37 cellular contexts compared by ENCODE assay signal in the genomic region with DNA sequence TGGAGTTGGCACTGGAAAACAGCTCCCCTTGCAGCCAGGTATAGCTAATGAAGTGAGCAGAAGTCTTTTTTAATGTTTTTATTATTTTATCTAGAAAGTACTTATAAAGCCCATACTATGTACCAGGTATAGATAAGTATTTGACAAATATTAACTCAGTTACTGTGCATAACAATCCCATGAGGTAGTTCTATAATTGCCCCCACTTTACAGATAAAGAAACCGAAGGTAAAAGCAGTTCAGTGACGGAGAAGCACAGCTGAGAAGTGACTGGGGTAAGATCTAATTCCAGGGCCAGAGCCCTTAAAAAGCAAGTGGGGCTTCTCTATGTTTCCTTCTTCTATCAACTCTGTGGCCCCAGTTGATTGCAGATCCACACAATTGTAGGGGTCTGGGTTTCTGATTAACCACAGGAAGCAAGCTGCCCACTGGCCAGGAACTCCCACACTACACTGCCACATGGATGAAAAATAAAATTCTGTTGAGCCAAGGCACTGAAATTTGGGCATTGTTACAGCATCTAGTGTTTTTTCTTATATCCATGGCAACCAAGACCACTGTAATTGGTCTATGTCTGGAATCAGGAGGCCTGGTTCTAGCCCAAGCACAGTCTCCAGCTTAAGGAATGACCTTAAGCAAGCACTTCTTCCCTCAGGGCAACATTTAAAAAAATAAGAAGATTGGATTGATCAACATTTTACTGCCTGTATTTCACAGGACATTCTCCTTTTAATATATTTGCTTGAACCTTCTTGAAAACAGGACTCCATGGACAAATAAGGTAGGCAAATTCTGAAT. TPM values are rescaled to one million over a fixed set of nuclear protein-coding genes. Genes with fewer than 3 reads are reported as not detected.
"Had no signal": no experiment of that assay in that cellular context is flagged by ENCODE, and none has a peak within 500 bp of the region (broad histone marks: within the 10 kb centered on the region; RNA-seq: fewer than 3 reads in every experiment).

No MANE protein-coding gene starts in this region.

- H3K27me3 Mint-ChIP-seq: stimulated activated memory B cell treated with anti-CD40 and anti-IgM and Interleukin-4, amounts not matched to agents 10 μg/mL and 1 μg/mL and 100 μg/mL, for 72 hours had no signal

- ATAC-seq: heart left ventricle; left lobe of liver; natural killer cell; psoas muscle; stimulated activated memory B cell treated with anti-CD40 and anti-IgM and Interleukin-4, amounts not matched to agents 10 μg/mL and 1 μg/mL and 100 μg/mL, for 72 hours; stimulated activated naive CD8-positive, alpha-beta T cell treated with anti-CD3 and anti-CD28 coated beads, Interleukin-15, amount 100 ng/mL, for 72 hours had no signal

- H3K36me3 Mint-ChIP-seq: immature natural killer cell; neural progenitor cell; stimulated activated memory B cell treated with anti-CD40 and anti-IgM and Interleukin-4, amounts not matched to agents 10 μg/mL and 1 μg/mL and 100 μg/mL, for 72 hours had no signal

- H3K36me3 ChIP-seq: esophagus squamous epithelium, heart left ventricle, lower lobe of right lung, sigmoid colon, upper lobe of left lung had no signal

- H3K79me2 ChIP-seq: parathyroid adenoma had no signal

- H3K4me3 Mint-ChIP-seq: activated naive CD4-positive, alpha-beta T cell treated with anti-CD3 and anti-CD28 coated beads for 36 hours; activated naive CD8-positive, alpha-beta T cell treated with anti-CD3 and anti-CD28 coated beads for 36 hours; activated T-helper 1 cell treated with anti-CD3 and anti-CD28 coated beads, Interleukin-12 subunit alpha, Interleukin-12 subunit beta, Interleukin-2, Interleukin-4 antibody, amounts not matched to agents 30 ng/mL and 10 ng/mL and 1 ng/mL, durations not matched to agents 14 hours and 24 hours and 36 hours; central memory CD8-positive, alpha-beta T cell; immature natural killer cell; natural killer cell; neural progenitor cell; stimulated activated memory B cell treated with anti-CD40 and anti-IgM and Interleukin-4, amounts not matched to agents 10 μg/mL and 1 μg/mL and 100 μg/mL, for 72 hours; stimulated activated naive CD8-positive, alpha-beta T cell treated with anti-CD3 and anti-CD28 coated beads, Interleukin-15, amount 100 ng/mL, for 72 hours had no signal

- H3K27me3 ChIP-seq: esophagus squamous epithelium, heart left ventricle, neural progenitor cell, sigmoid colon, upper lobe of left lung had no signal

- H3K4me1 ChIP-seq: esophagus squamous epithelium, heart left ventricle, lower lobe of right lung, neural progenitor cell, parathyroid adenoma, psoas muscle, sigmoid colon, upper lobe of left lung had no signal

- H3K4me2 ChIP-seq: neural progenitor cell, smooth muscle cell had no signal

- DNase-seq: activated CD4-positive, alpha-beta T cell treated with anti-CD3 and anti-CD28 coated beads for 4 hours; activated CD4-positive, alpha-beta T cell treated with anti-CD3 and anti-CD28 coated beads, Interleukin-2, amount 50 U/mL, for 4 hours; activated CD8-positive, alpha-beta memory T cell treated with anti-CD3 and anti-CD28 coated beads for 24 hours; activated effector memory CD4-positive, alpha-beta T cell treated with anti-CD3 and anti-CD28 coated beads, Interleukin-2, amount 50 U/mL, for 16 hours; activated naive CD4-positive, alpha-beta T cell treated with anti-CD3 and anti-CD28 coated beads for 36 hours; activated naive CD8-positive, alpha-beta T cell treated with anti-CD3 and anti-CD28 coated beads for 36 hours; activated T-cell treated with anti-CD3 and anti-CD28 coated beads, Interleukin-2, amount 50 U/mL, for 1 hour; amniotic stem cell; dermis blood vessel endothelial cell; effector CD4-positive, alpha-beta T cell; esophagus squamous epithelium; heart left ventricle; hypothalamus; immature natural killer cell; kidney; lower lobe of right lung; mesenchymal stem cell; natural killer cell; occipital lobe; psoas muscle; sigmoid colon; stimulated activated CD4-positive, alpha-beta T cell treated with anti-CD3 and anti-CD28 coated beads, Interleukin-1b, Interleukin-23, amount 100 ng/mL, for 48 hours; stimulated activated CD4-positive, alpha-beta T cell treated with anti-CD3 and anti-CD28 coated beads, Interleukin-4, amount 100 ng/mL, for 4 hours; stimulated activated CD8-positive, alpha-beta memory T cell treated with anti-CD3 and anti-CD28 coated beads, Interleukin-4, amount 100 ng/mL, for 48 hours; stimulated activated naive CD8-positive, alpha-beta T cell treated with anti-CD3 and anti-CD28 coated beads, Interleukin-15, amount 100 ng/mL, for 72 hours; substantia nigra; upper lobe of left lung had no signal

- H3K9me3 Mint-ChIP-seq: activated T-helper 1 cell treated with anti-CD3 and anti-CD28 coated beads, Interleukin-12 subunit alpha, Interleukin-12 subunit beta, Interleukin-2, Interleukin-4 antibody, amounts not matched to agents 30 ng/mL and 10 ng/mL and 1 ng/mL, durations not matched to agents 14 hours and 24 hours and 36 hours had no signal

- H3K9ac ChIP-seq: neural progenitor cell, parathyroid adenoma had no signal

- H3K4me1 Mint-ChIP-seq: activated naive CD8-positive, alpha-beta T cell treated with anti-CD3 and anti-CD28 coated beads for 36 hours; central memory CD8-positive, alpha-beta T cell; immature natural killer cell; natural killer cell; neural progenitor cell; stimulated activated memory B cell treated with anti-CD40 and anti-IgM and Interleukin-4, amounts not matched to agents 10 μg/mL and 1 μg/mL and 100 μg/mL, for 72 hours; stimulated activated naive CD8-positive, alpha-beta T cell treated with anti-CD3 and anti-CD28 coated beads, Interleukin-15, amount 100 ng/mL, for 72 hours had no signal

- H3K27ac ChIP-seq: epithelial cell of prostate, esophagus squamous epithelium, heart left ventricle, lower lobe of right lung, neural progenitor cell, parathyroid adenoma, psoas muscle, sigmoid colon, upper lobe of left lung, VCaP had no signal

- H3K4me3 ChIP-seq: esophagus squamous epithelium, heart left ventricle, lower lobe of right lung, neural progenitor cell, psoas muscle, sigmoid colon, smooth muscle cell, upper lobe of left lung had no signal

- H3K27ac Mint-ChIP-seq: activated naive CD4-positive, alpha-beta T cell treated with anti-CD3 and anti-CD28 coated beads for 36 hours; activated naive CD8-positive, alpha-beta T cell treated with anti-CD3 and anti-CD28 coated beads for 36 hours; activated T-helper 1 cell treated with anti-CD3 and anti-CD28 coated beads, Interleukin-12 subunit alpha, Interleukin-12 subunit beta, Interleukin-2, Interleukin-4 antibody, amounts not matched to agents 30 ng/mL and 10 ng/mL and 1 ng/mL, durations not matched to agents 14 hours and 24 hours and 36 hours; immature natural killer cell; natural killer cell; neural progenitor cell; stimulated activated memory B cell treated with anti-CD40 and anti-IgM and Interleukin-4, amounts not matched to agents 10 μg/mL and 1 μg/mL and 100 μg/mL, for 72 hours; stimulated activated naive CD8-positive, alpha-beta T cell treated with anti-CD3 and anti-CD28 coated beads, Interleukin-15, amount 100 ng/mL, for 72 hours had no signal

RNA-seq across cellular contexts. Expression of gene TEAD1, which starts 55.3 kb away (rescaled TPM):
- total RNA-seq: mononuclear cell, natural killer cell had no signal
- polyA plus RNA-seq: immature natural killer cell had no signal
